9 cellular contexts compared by ENCODE assay signal in the genomic region with DNA sequence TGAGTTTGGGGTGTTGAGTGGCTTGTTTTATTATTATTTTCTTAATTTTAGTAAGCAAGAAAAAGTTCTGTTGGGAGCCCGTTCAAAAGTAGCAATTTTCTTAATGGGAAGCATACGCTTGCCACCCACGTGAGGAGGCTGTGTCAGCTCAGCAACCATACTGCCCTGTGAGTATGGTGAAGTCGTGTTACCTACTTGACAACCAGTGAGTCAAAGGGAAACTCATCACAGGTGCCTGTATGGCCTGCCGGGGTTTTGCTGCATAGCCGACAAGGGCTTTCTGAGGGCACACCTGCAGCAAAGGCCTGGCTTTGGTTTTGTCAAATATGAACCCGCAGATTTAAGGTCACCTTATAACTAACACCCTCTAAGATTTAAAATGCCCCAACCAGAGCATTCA. TPM values are rescaled to one million over a fixed set of nuclear protein-coding genes. Genes with fewer than 3 reads are reported as not detected.
DNase-seq lines count a peak whose midpoint lies in the region; ATAC-seq and TF ChIP-seq lines count a peak whose summit lies in the region.
"Had no signal": no experiment of that assay in that cellular context is flagged by ENCODE, and none has a peak within 500 bp of the region (broad histone marks: within the 10 kb centered on the region; RNA-seq: fewer than 3 reads in every experiment).

No MANE protein-coding gene starts in this region.

- H3K27ac ChIP-seq in dorsolateral prefrontal cortex, result peak overlapping the region in 13 of 59 donors; percentile 2 to 94 (median 21)

- ATAC-seq in GM19438 (IDR thresholded peaks at IDR 0.05; ENCODE audit: low read depth, unreplicated experiment), result peak; percentile 79
- ATAC-seq in HG03280 (IDR thresholded peaks at IDR 0.05; ENCODE audit: unreplicated experiment), result peak; percentile 88
- ATAC-seq in stimulated activated effector memory CD8-positive, alpha-beta T cell treated with anti-CD3 and anti-CD28 coated beads, Interleukin-12 subunit alpha, Interleukin-12 subunit beta, amount 100 ng/mL, for 72 hours, result peak; percentile 84

- H3K27me3 ChIP-seq in dorsolateral prefrontal cortex, result no peaks in the 10 kb centered on the region

- H3K36me3 Mint-ChIP-seq in stimulated activated effector memory CD8-positive, alpha-beta T cell treated with anti-CD3 and anti-CD28 coated beads, Interleukin-12 subunit alpha, Interleukin-12 subunit beta, amount 100 ng/mL, for 72 hours, result no peaks in the 10 kb centered on the region

- H3K4me3 Mint-ChIP-seq in stimulated activated effector memory CD8-positive, alpha-beta T cell treated with anti-CD3 and anti-CD28 coated beads, Interleukin-12 subunit alpha, Interleukin-12 subunit beta, amount 100 ng/mL, for 72 hours, result no peak overlapping the region
- H3K4me3 Mint-ChIP-seq: HFFc6 had no signal

- no peak overlapping the region for H3K27ac Mint-ChIP-seq in stimulated activated effector memory CD8-positive, alpha-beta T cell treated with anti-CD3 and anti-CD28 coated beads, Interleukin-12 subunit alpha, Interleukin-12 subunit beta, amount 100 ng/mL, for 72 hours
- H3K27ac Mint-ChIP-seq: HFFc6 had no signal

- peak; percentile 31 for DNase-seq in activated T-cell treated with anti-CD3 and anti-CD28 coated beads for 24 hours (ENCODE audit: low read depth)
- DNase-seq in stimulated activated effector memory CD8-positive, alpha-beta T cell treated with anti-CD3 and anti-CD28 coated beads, Interleukin-12 subunit alpha, Interleukin-12 subunit beta, amount 100 ng/mL, for 72 hours (ENCODE audit: low spot score in 2 of 2), result no peak
- DNase-seq in COLO829 (ENCODE audit: low spot score), result no peak
- DNase-seq in dorsolateral prefrontal cortex, result no peak
- DNase-seq in KG1 (lab: John Stamatoyannopoulos, UW), result no peak
- DNase-seq in NCI-H1436 (lab: John Stamatoyannopoulos, UW), result no peak
- DNase-seq: HFFc6 had no signal

- H3K4me1 Mint-ChIP-seq in stimulated activated effector memory CD8-positive, alpha-beta T cell treated with anti-CD3 and anti-CD28 coated beads, Interleukin-12 subunit alpha, Interleukin-12 subunit beta, amount 100 ng/mL, for 72 hours, result peaks cover 24% of the 10 kb centered on the region

- H3K9me3 Mint-ChIP-seq in stimulated activated effector memory CD8-positive, alpha-beta T cell treated with anti-CD3 and anti-CD28 coated beads, Interleukin-12 subunit alpha, Interleukin-12 subunit beta, amount 100 ng/mL, for 72 hours, result no peaks in the 10 kb centered on the region
- H3K9me3 Mint-ChIP-seq: HFFc6 had no signal

- no peak overlapping the region for H3K4me3 ChIP-seq in dorsolateral prefrontal cortex

- no peak for TF ChIP-seq CTCF in dorsolateral prefrontal cortex (IDR thresholded peaks at IDR 0.05 in 54 of 56, conservative IDR thresholded peaks at IDR 0.05 in 2 of 56; ENCODE audit: low read depth in 1 of 56, partially characterized antibody in 56 of 56)

- intact Hi-C loops in dorsolateral prefrontal cortex (cut with DNase I), result no loop called here

RNA-seq across cellular contexts. Expression of gene PITPNM2, which starts 31.1 kb away (rescaled TPM):
- total RNA-seq in dorsolateral prefrontal cortex, result 10 to 100 TPM; 20.9 to 89.8 (median 62.6) TPM
